8 cellular contexts compared by ENCODE assay signal in genomic region chr1:100820195-100820594, GRCh38.
DNase-seq lines count a peak whose midpoint lies in the region; ATAC-seq and TF ChIP-seq lines count a peak whose summit lies in the region.
"Not testable (repeated sequence)": the region's sequence is repeated elsewhere in the genome, so short reads cannot be mapped to it uniquely, and the experiment has no call there.

No MANE protein-coding gene starts in this region.

- not testable (repeated sequence) for H3K9me3 Mint-ChIP-seq in activated CD4-positive, alpha-beta T cell treated with anti-CD3 and anti-CD28 coated beads for 36 hours (ENCODE audit: low read depth)
- H3K9me3 Mint-ChIP-seq in neural progenitor cell: peaks cover 29% of the 10 kb centered on the region

- H3K27ac Mint-ChIP-seq in activated CD4-positive, alpha-beta T cell treated with anti-CD3 and anti-CD28 coated beads for 36 hours; neural progenitor cell: not testable (repeated sequence)

- not testable (repeated sequence) for H3K27ac ChIP-seq in HCT116 (ENCODE audit: low read depth, low read length); Karpas-422 (ENCODE audit: low read length); iPS-20b (ENCODE audit: low read length); neural progenitor cell

- not testable (repeated sequence) for H3K9ac ChIP-seq in HCT116 (ENCODE audit: low read length); Karpas-422 (ENCODE audit: low read length); neural progenitor cell
- H3K9ac ChIP-seq in iPS-20b (ENCODE audit: low read depth, low read length): peak overlapping the region; percentile 32; the same call in 1 of the 2 replicates

- POLR2A ChIA-PET in HCT116 (lab: Charles Lee); activated CD4-positive, alpha-beta T cell treated with anti-CD3 and anti-CD28 coated beads for 36 hours (lab: Charles Lee): not testable (repeated sequence)

- H3K27me3 ChIP-seq in HCT116 (ENCODE audit: insufficient read depth, low read length); Karpas-422 (ENCODE audit: low read length); iPS-20b (ENCODE audit: insufficient read depth, low read length); neural progenitor cell: not testable (repeated sequence)

- H2AFZ ChIP-seq in HCT116 (ENCODE audit: low read depth, low read length, poor library complexity, severe bottlenecking); Karpas-422 (ENCODE audit: low read length): not testable (repeated sequence)
- peak overlapping the region; percentile 93 for H2AFZ ChIP-seq in neural progenitor cell (replicated peaks)

- peak; percentile 53; the same call in 1 of the 2 replicates for ATAC-seq in HCT116
- not testable (repeated sequence) for ATAC-seq in activated CD4-positive, alpha-beta T cell treated with anti-CD3 and anti-CD28 coated beads for 36 hours

- BruUV-seq in HCT116 (replicated peaks; lab: Mats Ljungman, UMichigan): not testable (repeated sequence)

- not testable (repeated sequence) for H3K79me2 ChIP-seq in HCT116 (ENCODE audit: insufficient read depth, low read length); Karpas-422 (ENCODE audit: low read length); neural progenitor cell (ENCODE audit: low read depth)

- not testable (repeated sequence) for H3F3A ChIP-seq in neural progenitor cell (ENCODE audit: low read depth)

- RAD21 ChIA-PET in HCT116 (lab: Charles Lee; ENCODE audit: low non-redundant PET in 1 of 2, low total read pairs in 2 of 2, uncharacterized antibody in 2 of 2, unreplicated experiment in 2 of 2): not testable (repeated sequence)

- H3K4me3 ChIP-seq in HCT116 (replicated peaks in 1 of 2; ENCODE audit: low read depth in 1 of 2, low read length in 2 of 2); Karpas-422 (ENCODE audit: low read length); neural progenitor cell: not testable (repeated sequence)
- 0 out of 2 replicates have a peak overlapping the region, but pooled peaks have one; percentile 32 for H3K4me3 ChIP-seq in iPS-20b (ENCODE audit: low read length)

- not testable (repeated sequence) for H3K4me1 Mint-ChIP-seq in activated CD4-positive, alpha-beta T cell treated with anti-CD3 and anti-CD28 coated beads for 36 hours; neural progenitor cell

- TF ChIP-seq POLR2A in HCT116 (IDR thresholded peaks at IDR 0.05; ENCODE audit: borderline replicate concordance, extremely low read depth, insufficient read depth, insufficient read length); erythroblast (IDR thresholded peaks at IDR 0.05; ENCODE audit: low read length): not testable (repeated sequence)

- not testable (repeated sequence) for H4K20me1 ChIP-seq in HCT116 (ENCODE audit: insufficient read depth); Karpas-422 (ENCODE audit: insufficient read depth, low read depth, low read length); neural progenitor cell (ENCODE audit: low read depth)

- intact Hi-C loops in HCT116 (cut with micrococcal nuclease); activated CD4-positive, alpha-beta T cell treated with anti-CD3 and anti-CD28 coated beads for 36 hours (cut with DNase I, micrococcal nuclease): not testable (repeated sequence)

- TF ChIP-seq RAD21 in HCT116 (IDR thresholded peaks at IDR 0.05; ENCODE audit: low read depth): not testable (repeated sequence)

- not testable (repeated sequence) for H3K4me3 Mint-ChIP-seq in activated CD4-positive, alpha-beta T cell treated with anti-CD3 and anti-CD28 coated beads for 36 hours; neural progenitor cell

- TF ChIP-seq CTCF in HCT116 (IDR thresholded peaks at IDR 0.05 in 2 of 3, conservative IDR thresholded peaks at IDR 0.05 in 1 of 3; ENCODE audit: borderline replicate concordance in 1 of 3, insufficient read depth in 1 of 3, low read depth in 2 of 3, low read length in 2 of 3) (peak in 2 of 3 experiments; percentile 17 to 18; a peak in 2 of 6 replicates), neural progenitor cell (IDR thresholded peaks at IDR 0.05) (peak; percentile 46)

- H3K36me3 ChIP-seq in HCT116 (ENCODE audit: control insufficient read depth in 1 of 2, insufficient read depth in 2 of 2, low read length in 2 of 2); Karpas-422 (ENCODE audit: insufficient read depth, low read length); iPS-20b (ENCODE audit: insufficient read depth, low read depth, low read length); neural progenitor cell: not testable (repeated sequence)

- CTCF ChIA-PET in HCT116 (lab: Charles Lee): not testable (repeated sequence)
- CTCF ChIA-PET in activated CD4-positive, alpha-beta T cell treated with anti-CD3 and anti-CD28 coated beads for 36 hours (lab: Charles Lee): interaction anchor here (0.9 to 1.7 kb wide), 2 partner anchors 8 to 357 kb away, joined by 5 read pairs; no protein-coding TSS in a partner anchor

- H3K27me3 Mint-ChIP-seq in activated CD4-positive, alpha-beta T cell treated with anti-CD3 and anti-CD28 coated beads for 36 hours: peaks cover 19% of the 10 kb centered on the region
- not testable (repeated sequence) for H3K27me3 Mint-ChIP-seq in neural progenitor cell (ENCODE audit: insufficient read depth, low read depth)

- not testable (repeated sequence) for H3K9me2 ChIP-seq in HCT116 (ENCODE audit: insufficient read depth); Karpas-422 (replicated peaks; ENCODE audit: insufficient read depth, low read length)

- H3K4me2 ChIP-seq in HCT116 (ENCODE audit: low read length); Karpas-422 (ENCODE audit: low read depth, low read length, poor library complexity, severe bottlenecking); neural progenitor cell: not testable (repeated sequence)

- not testable (repeated sequence) for H3K4me1 ChIP-seq in HCT116 (ENCODE audit: control insufficient read depth in 1 of 2, insufficient read depth in 2 of 2, low read length in 2 of 2); Karpas-422 (ENCODE audit: low read length); iPS-20b (ENCODE audit: insufficient read depth, low read length); neural progenitor cell

- not testable (repeated sequence) for H3K36me3 Mint-ChIP-seq in activated CD4-positive, alpha-beta T cell treated with anti-CD3 and anti-CD28 coated beads for 36 hours (ENCODE audit: low read depth); neural progenitor cell

- H3K9me3 ChIP-seq in HCT116 (ENCODE audit: control insufficient read depth in 1 of 2, insufficient read depth in 1 of 2, low read depth in 1 of 2, low read length in 2 of 2); Karpas-422 (ENCODE audit: low read length); iPS-20b (ENCODE audit: insufficient read depth, low read depth, low read length); neural progenitor cell (ENCODE audit: low read depth): not testable (repeated sequence)

- peak; percentile 44 for DNase-seq in DMS53 (lab: John Stamatoyannopoulos, UW)
- not testable (repeated sequence) for DNase-seq in HCT116 (ENCODE audit: low read depth, low spot score)
- DNase-seq in Karpas-422: peak; percentile 65
- peak; percentile 4 for DNase-seq in NCI-H82 (lab: John Stamatoyannopoulos, UW)
- DNase-seq in activated CD4-positive, alpha-beta T cell treated with anti-CD3 and anti-CD28 coated beads for 36 hours: peak; percentile 18
- peak; percentile 7 to 14 for DNase-seq in erythroblast (lab: John Stamatoyannopoulos, UW)
- DNase-seq in neural progenitor cell (ENCODE audit: low spot score): peak; percentile 36
